Comparison of ENCODE assay signal across 21 cellular contexts in the genomic region with DNA sequence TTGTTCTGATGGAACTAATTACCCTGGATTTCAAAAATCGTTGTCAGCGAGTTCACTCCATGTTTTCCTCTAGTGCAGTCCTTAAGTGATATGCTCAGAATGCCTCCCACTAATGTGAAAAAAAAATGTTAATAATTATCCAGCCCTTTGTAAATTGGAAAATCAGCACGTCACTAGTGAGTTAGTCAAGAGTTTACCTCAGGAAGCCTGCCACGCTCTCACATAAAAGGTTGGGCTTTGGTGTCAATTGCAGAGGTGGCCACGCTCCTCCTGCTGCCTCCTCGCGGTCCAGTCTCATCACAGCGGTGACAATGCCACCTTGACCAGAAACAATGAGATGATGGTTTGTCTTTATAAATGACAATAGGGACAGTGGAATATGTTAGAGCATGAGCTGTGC. TPM values are rescaled to one million over a fixed set of nuclear protein-coding genes. Genes with fewer than 3 reads are reported as not detected.
"Had no signal": no experiment of that assay in that cellular context is flagged by ENCODE, and none has a peak within 500 bp of the region (broad histone marks: within the 10 kb centered on the region; RNA-seq: fewer than 3 reads in every experiment).

No MANE protein-coding gene starts in this region.

- H3K4me1 ChIP-seq: left ventricle myocardium inferior, sigmoid colon, transverse colon, vagina had no signal

- DNase-seq: activated CD4-positive, alpha-beta memory T cell treated with anti-CD3 and anti-CD28 coated beads, Interleukin-2, amount 10 ng/mL, durations not matched to agents 7 days and 5 days; activated CD4-positive, alpha-beta T cell treated with anti-CD3 and anti-CD28 coated beads for 48 hours; activated CD4-positive, CD25-positive, alpha-beta regulatory T cell; activated effector memory CD4-positive, alpha-beta T cell treated with anti-CD3 and anti-CD28 coated beads, Interleukin-2, amount 50 U/mL, for 16 hours; activated naive CD4-positive, alpha-beta T cell treated with anti-CD3 and anti-CD28 coated beads, Interleukin-2, amount 10 ng/mL, durations not matched to agents 7 days and 5 days; amygdala; cortex of kidney; foreskin fibroblast; heart right ventricle; left ventricle myocardium inferior; mammary epithelial cell; natural killer cell; sigmoid colon; stimulated activated CD4-positive, alpha-beta T cell treated with anti-CD3 and anti-CD28 coated beads, Interleukin-15, amount 100 ng/mL, for 24 hours; stimulated activated CD8-positive, alpha-beta memory T cell treated with anti-CD3 and anti-CD28 coated beads, Interleukin-4, amount 100 ng/mL, for 48 hours; stimulated activated naive B cell treated with anti-CD40 and anti-IgM and Interleukin-4, amounts not matched to agents 10 μg/mL and 1 μg/mL and 100 μg/mL, for 72 hours; T-helper 17 cell; transverse colon had no signal

- H3K27ac ChIP-seq: heart right ventricle, left ventricle myocardium inferior, parathyroid adenoma, sigmoid colon, transverse colon, vagina had no signal

- ATAC-seq: heart right ventricle; natural killer cell; stimulated activated naive B cell treated with anti-CD40 and anti-IgM and Interleukin-4, amounts not matched to agents 10 μg/mL and 1 μg/mL and 100 μg/mL, for 72 hours; T-helper 17 cell had no signal

- H3K9me3 ChIP-seq: heart right ventricle, left ventricle myocardium inferior, sigmoid colon, transverse colon, vagina had no signal

- H3K4me3 ChIP-seq: heart right ventricle, left ventricle myocardium inferior, sigmoid colon, smooth muscle cell, transverse colon, vagina had no signal

- H3K27me3 ChIP-seq: heart right ventricle, sigmoid colon, transverse colon, vagina had no signal

RNA-seq across cellular contexts. Expression of gene ABCA13, which starts 59.7 kb away (rescaled TPM):
- total RNA-seq: activated CD4-positive, alpha-beta memory T cell treated with anti-CD3 and anti-CD28 coated beads, Interleukin-2, amount 10 ng/mL, durations not matched to agents 7 days and 5 days; left ventricle myocardium inferior; smooth muscle cell; T-helper 17 cell had no signal
- polyA plus RNA-seq: smooth muscle cell had no signal
